Comparison of ENCODE assay signal across 1 cellular context in genomic region chr12:6941267-6941666, GRCh38.
A peak's percentile ranks its signal among the peaks of the same experiment; 100 is the strongest.
TF ChIP-seq lines count a peak whose summit lies in the region.

No MANE protein-coding gene starts in this region.

TF ChIP-seq in WTC11, 78 proteins besides CTCF, POLR2A, EP300 and RAD21 (continued from another document):
- TF ChIP-seq, protein P1, sequence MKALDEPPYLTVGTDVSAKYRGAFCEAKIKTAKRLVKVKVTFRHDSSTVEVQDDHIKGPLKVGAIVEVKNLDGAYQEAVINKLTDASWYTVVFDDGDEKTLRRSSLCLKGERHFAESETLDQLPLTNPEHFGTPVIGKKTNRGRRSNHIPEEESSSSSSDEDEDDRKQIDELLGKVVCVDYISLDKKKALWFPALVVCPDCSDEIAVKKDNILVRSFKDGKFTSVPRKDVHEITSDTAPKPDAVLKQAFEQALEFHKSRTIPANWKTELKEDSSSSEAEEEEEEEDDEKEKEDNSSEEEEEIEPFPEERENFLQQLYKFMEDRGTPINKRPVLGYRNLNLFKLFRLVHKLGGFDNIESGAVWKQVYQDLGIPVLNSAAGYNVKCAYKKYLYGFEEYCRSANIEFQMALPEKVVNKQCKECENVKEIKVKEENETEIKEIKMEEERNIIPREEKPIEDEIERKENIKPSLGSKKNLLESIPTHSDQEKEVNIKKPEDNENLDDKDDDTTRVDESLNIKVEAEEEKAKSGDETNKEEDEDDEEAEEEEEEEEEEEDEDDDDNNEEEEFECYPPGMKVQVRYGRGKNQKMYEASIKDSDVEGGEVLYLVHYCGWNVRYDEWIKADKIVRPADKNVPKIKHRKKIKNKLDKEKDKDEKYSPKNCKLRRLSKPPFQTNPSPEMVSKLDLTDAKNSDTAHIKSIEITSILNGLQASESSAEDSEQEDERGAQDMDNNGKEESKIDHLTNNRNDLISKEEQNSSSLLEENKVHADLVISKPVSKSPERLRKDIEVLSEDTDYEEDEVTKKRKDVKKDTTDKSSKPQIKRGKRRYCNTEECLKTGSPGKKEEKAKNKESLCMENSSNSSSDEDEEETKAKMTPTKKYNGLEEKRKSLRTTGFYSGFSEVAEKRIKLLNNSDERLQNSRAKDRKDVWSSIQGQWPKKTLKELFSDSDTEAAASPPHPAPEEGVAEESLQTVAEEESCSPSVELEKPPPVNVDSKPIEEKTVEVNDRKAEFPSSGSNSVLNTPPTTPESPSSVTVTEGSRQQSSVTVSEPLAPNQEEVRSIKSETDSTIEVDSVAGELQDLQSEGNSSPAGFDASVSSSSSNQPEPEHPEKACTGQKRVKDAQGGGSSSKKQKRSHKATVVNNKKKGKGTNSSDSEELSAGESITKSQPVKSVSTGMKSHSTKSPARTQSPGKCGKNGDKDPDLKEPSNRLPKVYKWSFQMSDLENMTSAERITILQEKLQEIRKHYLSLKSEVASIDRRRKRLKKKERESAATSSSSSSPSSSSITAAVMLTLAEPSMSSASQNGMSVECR (CRISPR knock-in tag; IDR thresholded peaks at IDR 0.05; ENCODE audit: borderline replicate concordance) = no peak
- TF ChIP-seq HMGA2 (CRISPR knock-in tag; IDR thresholded peaks at IDR 0.05) (no peak), NFATC4 (CRISPR knock-in tag; IDR thresholded peaks at IDR 0.05) (peak; percentile 59; the same call in 1 of the 2 replicates)
